ENCODE assay signal across 19 cellular contexts in genomic region chr15:79009388-79009787, GRCh38.
"Had no signal": no experiment of that assay in that cellular context is flagged by ENCODE, and none has a peak within 500 bp of the region (broad histone marks: within the 10 kb centered on the region; RNA-seq: fewer than 3 reads in every experiment).

No MANE protein-coding gene starts in this region.

- H3K36me3 ChIP-seq: gastroesophageal sphincter, heart left ventricle, left ventricle myocardium inferior, pancreas had no signal

- DNase-seq: activated CD4-positive, alpha-beta T cell treated with anti-CD3 and anti-CD28 coated beads, Interleukin-2, amount 50 U/mL, for 1 hour; activated CD4-positive, CD25-positive, alpha-beta regulatory T cell treated with anti-CD3 and anti-CD28 coated beads, Interleukin-2, amount 50 U/mL, for 72 hours; activated CD8-positive, alpha-beta memory T cell treated with anti-CD3 and anti-CD28 coated beads for 24 hours; activated effector memory CD4-positive, alpha-beta T cell treated with anti-CD3 and anti-CD28 coated beads, Interleukin-2, amount 50 U/mL, for 16 hours; activated naive CD4-positive, alpha-beta T cell treated with anti-CD3 and anti-CD28 coated beads, Interleukin-2, amount 50 U/mL, for 16 hours; activated T-cell treated with anti-CD3 and anti-CD28 coated beads, Interleukin-2, amount 50 U/mL, for 72 hours; cortex of kidney; effector CD4-positive, alpha-beta T cell; left ventricle myocardium inferior; mesenchymal stem cell; mucosa of descending colon; naive thymus-derived CD4-positive, alpha-beta T cell; pancreas; stimulated activated CD4-positive, alpha-beta T cell treated with anti-CD3 and anti-CD28 coated beads, Interleukin-4, amount 100 ng/mL, for 4 hours; stimulated activated naive B cell treated with anti-CD40 and anti-IgM and Interleukin-4, amounts not matched to agents 10 μg/mL and 1 μg/mL and 100 μg/mL, for 72 hours; T-helper 1 cell; T-helper 9 cell had no signal

- H3K4me1 ChIP-seq: pancreas had no signal

- H3K27ac ChIP-seq: gastroesophageal sphincter, heart left ventricle, left ventricle myocardium inferior, pancreas had no signal

- H3K9me3 ChIP-seq: gastroesophageal sphincter, heart left ventricle, left ventricle myocardium inferior, mucosa of descending colon, pancreas had no signal

- H3K27me3 ChIP-seq: gastroesophageal sphincter, heart left ventricle, pancreas had no signal

- H3K4me3 ChIP-seq: gastroesophageal sphincter, heart left ventricle, left ventricle myocardium inferior, mucosa of descending colon, pancreas had no signal
